Comparison of ENCODE assay signal across 18 cellular contexts in the genomic region with DNA sequence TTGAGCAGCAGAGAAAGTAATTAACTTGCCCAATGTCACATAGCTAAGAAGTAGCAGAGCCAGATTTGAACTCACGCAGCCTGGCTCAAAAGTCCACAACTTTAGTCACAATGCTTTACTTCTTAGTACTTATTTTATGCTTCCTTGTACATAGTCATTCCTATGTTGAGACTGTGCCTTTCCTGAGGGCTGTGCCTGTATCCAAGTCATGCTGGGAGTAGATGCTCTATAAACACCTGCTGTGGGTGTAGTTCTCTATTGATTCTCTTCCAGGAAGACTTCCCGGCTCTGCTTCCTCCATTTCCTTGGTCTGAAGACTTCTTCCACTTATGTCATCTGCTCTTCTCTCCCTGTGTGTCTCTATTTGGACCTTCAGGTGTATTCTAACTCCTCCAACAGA. TPM values are rescaled to one million over a fixed set of nuclear protein-coding genes. Genes with fewer than 3 reads are reported as not detected.
A peak's percentile ranks its signal among the peaks of the same experiment; 100 is the strongest.
DNase-seq lines count a peak whose midpoint lies in the region; ATAC-seq and TF ChIP-seq lines count a peak whose summit lies in the region.
"Had no signal": no experiment of that assay in that cellular context is flagged by ENCODE, and none has a peak within 500 bp of the region (broad histone marks: within the 10 kb centered on the region; RNA-seq: fewer than 3 reads in every experiment).

No MANE protein-coding gene starts in this region.

- H3K9me3 Mint-ChIP-seq in stimulated activated effector memory CD8-positive, alpha-beta T cell treated with anti-CD3 and anti-CD28 coated beads, Interleukin-12 subunit alpha, Interleukin-12 subunit beta, amount 100 ng/mL, for 72 hours = no peaks in the 10 kb centered on the region
- H3K9me3 Mint-ChIP-seq: CD4-positive, alpha-beta memory T cell; H9 had no signal

- H3K27ac ChIP-seq in Karpas-422 (ENCODE audit: low read length) (peak overlapping the region; percentile 43; the same call in 1 of the 2 replicates), RWPE1 (no peak overlapping the region)

- peak overlapping the region; percentile 16 for H3K27ac Mint-ChIP-seq in stimulated activated effector memory CD8-positive, alpha-beta T cell treated with anti-CD3 and anti-CD28 coated beads, Interleukin-12 subunit alpha, Interleukin-12 subunit beta, amount 100 ng/mL, for 72 hours
- H3K27ac Mint-ChIP-seq: CD4-positive, alpha-beta memory T cell; H9 had no signal

- no peak for TF ChIP-seq CTCF in RWPE1 (conservative IDR thresholded peaks at IDR 0.05; ENCODE audit: low read depth)

- DNase-seq in Karpas-422 = no peak
- peak; percentile 12 for DNase-seq in NCI-H69 (lab: John Stamatoyannopoulos, UW)
- DNase-seq in left colon = no peak
- DNase-seq in stimulated activated effector memory CD8-positive, alpha-beta T cell treated with anti-CD3 and anti-CD28 coated beads, Interleukin-12 subunit alpha, Interleukin-12 subunit beta, amount 100 ng/mL, for 72 hours (ENCODE audit: low spot score in 2 of 2) = no peak
- no peak for DNase-seq in left lobe of liver (ENCODE audit: low spot score)
- no peak for DNase-seq in HEK293T (ENCODE audit: extremely low spot score)
- no peak for DNase-seq in RWPE1 (ENCODE audit: low spot score)
- DNase-seq: ACHN; CD4-positive, alpha-beta memory T cell; DMS153; DMS79; GDM1; H9 had no signal

- no peaks in the 10 kb centered on the region for H3K9me3 ChIP-seq in Karpas-422 (ENCODE audit: low read length)
- H3K9me3 ChIP-seq: BE2C had no signal

- no peaks in the 10 kb centered on the region for H3K36me3 ChIP-seq in Karpas-422 (ENCODE audit: insufficient read depth, low read length)

- H3K4me3 ChIP-seq in Karpas-422 (ENCODE audit: low read length) = no peak overlapping the region

- no peaks in the 10 kb centered on the region for H3K79me2 ChIP-seq in Karpas-422 (ENCODE audit: low read length)

- ATAC-seq in left colon (peak; percentile 58), left lobe of liver (no peak), GM18502 (IDR thresholded peaks at IDR 0.05; ENCODE audit: poor library complexity, unreplicated experiment) (no peak)
- no peak for ATAC-seq in stimulated activated effector memory CD8-positive, alpha-beta T cell treated with anti-CD3 and anti-CD28 coated beads, Interleukin-12 subunit alpha, Interleukin-12 subunit beta, amount 100 ng/mL, for 72 hours

- H3K4me2 ChIP-seq in Karpas-422 (ENCODE audit: low read depth, low read length, poor library complexity, severe bottlenecking) = peak overlapping the region; percentile 46

- CTCF ChIA-PET in HEK293T (lab: Yijun Ruan, JAX) (no interaction called here), RWPE1 (lab: Yijun Ruan, JAX) (interaction anchor here (1.4 kb wide), 1 partner anchor 53 kb away, joined by 4 read pairs; no protein-coding TSS in a partner anchor)

- no peaks in the 10 kb centered on the region for H3K27me3 ChIP-seq in Karpas-422 (ENCODE audit: low read length)
- H3K27me3 ChIP-seq: BE2C had no signal

- H3K36me3 Mint-ChIP-seq in stimulated activated effector memory CD8-positive, alpha-beta T cell treated with anti-CD3 and anti-CD28 coated beads, Interleukin-12 subunit alpha, Interleukin-12 subunit beta, amount 100 ng/mL, for 72 hours = no peaks in the 10 kb centered on the region
- H3K36me3 Mint-ChIP-seq: CD4-positive, alpha-beta memory T cell had no signal

- no peaks in the 10 kb centered on the region for H4K20me1 ChIP-seq in Karpas-422 (ENCODE audit: insufficient read depth, low read depth, low read length)

- POLR2A ChIA-PET in HEK293T (lab: Yijun Ruan, JAX) = interaction anchor here (0.8 kb wide), 1 partner anchor 99 kb away, joined by 3 read pairs; no protein-coding TSS in a partner anchor
- POLR2A ChIA-PET in RWPE1 (lab: Yijun Ruan, JAX; ENCODE audit: low non-redundant PET) = no interaction called here

- no peak overlapping the region for H2AFZ ChIP-seq in Karpas-422 (ENCODE audit: low read length)

- peaks cover 11% of the 10 kb centered on the region for H3K4me1 Mint-ChIP-seq in stimulated activated effector memory CD8-positive, alpha-beta T cell treated with anti-CD3 and anti-CD28 coated beads, Interleukin-12 subunit alpha, Interleukin-12 subunit beta, amount 100 ng/mL, for 72 hours
- H3K4me1 Mint-ChIP-seq: H9 had no signal

- H3K9ac ChIP-seq in Karpas-422 (ENCODE audit: low read length) = peak overlapping the region; percentile 14

- no peaks in the 10 kb centered on the region; the same call in 1 of the 2 replicates for H3K9me2 ChIP-seq in Karpas-422 (replicated peaks; ENCODE audit: insufficient read depth, low read length)

- intact Hi-C loops in left colon (cut with DNase I, micrococcal nuclease) = no loop called here

- H3K4me1 ChIP-seq in Karpas-422 (ENCODE audit: low read length) = peaks cover 73% of the 10 kb centered on the region
- H3K4me1 ChIP-seq: BE2C had no signal

- no peak overlapping the region for H3K4me3 Mint-ChIP-seq in stimulated activated effector memory CD8-positive, alpha-beta T cell treated with anti-CD3 and anti-CD28 coated beads, Interleukin-12 subunit alpha, Interleukin-12 subunit beta, amount 100 ng/mL, for 72 hours
- H3K4me3 Mint-ChIP-seq: CD4-positive, alpha-beta memory T cell; H9 had no signal

TF ChIP-seq in HEK293T, 16 proteins besides CTCF, POLR2A, EP300 and RAD21:
- TF ChIP-seq L3MBTL2 (conservative IDR thresholded peaks at IDR 0.05) (no peak), ELF4 (IDR thresholded peaks at IDR 0.05) (no peak), SP1 (IDR thresholded peaks at IDR 0.05) (no peak), NFRKB (IDR thresholded peaks at IDR 0.05) (no peak), LEF1 (IDR thresholded peaks at IDR 0.05; ENCODE audit: borderline replicate concordance) (no peak), ARNT (IDR thresholded peaks at IDR 0.05) (no peak), TARDBP (IDR thresholded peaks at IDR 0.05) (no peak), BHLHE40 (IDR thresholded peaks at IDR 0.05; ENCODE audit: borderline replicate concordance) (no peak), FOXK2 (IDR thresholded peaks at IDR 0.05) (no peak), CTBP1 (IDR thresholded peaks at IDR 0.05; ENCODE audit: borderline replicate concordance) (no peak), HDGF (IDR thresholded peaks at IDR 0.05; ENCODE audit: borderline replicate concordance) (no peak), ZNF384 (IDR thresholded peaks at IDR 0.05) (no peak), FOXM1 (IDR thresholded peaks at IDR 0.05; ENCODE audit: borderline replicate concordance) (no peak), FOXA1 (IDR thresholded peaks at IDR 0.05) (no peak), SUZ12 (IDR thresholded peaks at IDR 0.05) (no peak)
- TF ChIP-seq, protein P1, sequence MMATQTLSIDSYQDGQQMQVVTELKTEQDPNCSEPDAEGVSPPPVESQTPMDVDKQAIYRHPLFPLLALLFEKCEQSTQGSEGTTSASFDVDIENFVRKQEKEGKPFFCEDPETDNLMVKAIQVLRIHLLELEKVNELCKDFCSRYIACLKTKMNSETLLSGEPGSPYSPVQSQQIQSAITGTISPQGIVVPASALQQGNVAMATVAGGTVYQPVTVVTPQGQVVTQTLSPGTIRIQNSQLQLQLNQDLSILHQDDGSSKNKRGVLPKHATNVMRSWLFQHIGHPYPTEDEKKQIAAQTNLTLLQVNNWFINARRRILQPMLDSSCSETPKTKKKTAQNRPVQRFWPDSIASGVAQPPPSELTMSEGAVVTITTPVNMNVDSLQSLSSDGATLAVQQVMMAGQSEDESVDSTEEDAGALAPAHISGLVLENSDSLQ (IDR thresholded peaks at IDR 0.05) = no peak

RNA-seq across cellular contexts. Expression of a gene that starts 16.6 kb away (rescaled TPM):
- 0.75 and 1.5 TPM in 2 replicates for total RNA-seq in Karpas-422 (2014; rRNA removed; shearing (Covaris generic); ENCODE audit: low replicate concordance)
- 10 to 100 TPM in 1 of 2 donors, 1 to 10 TPM in 1; 2.8 to 10.5 TPM for total RNA-seq in left colon
- 0.23 TPM for total RNA-seq in left lobe of liver
- total RNA-seq: CD4-positive, alpha-beta memory T cell had no signal

RNA-seq across cellular contexts. Expression of a gene that starts 23.8 kb away (rescaled TPM):
- total RNA-seq in Karpas-422 (2014; rRNA removed; shearing (Covaris generic); ENCODE audit: low replicate concordance) = 2.9 and 7.8 TPM in 2 replicates
- under 1 TPM in 1 of 2 donors, not detected in 1; 0.28 TPM for total RNA-seq in left colon
- not detected for total RNA-seq in left lobe of liver
- total RNA-seq: Daoy, H1, HT-29 had no signal

RNA-seq across cellular contexts. Expression of a gene that starts 35.9 kb away (rescaled TPM):
- total RNA-seq in Karpas-422 (2014; rRNA removed; shearing (Covaris generic); ENCODE audit: low replicate concordance) = 113 and 135 TPM in 2 replicates
- total RNA-seq in left colon (10 to 100 TPM; 78.0 to 87.7 TPM), left lobe of liver (51.2 TPM)

RNA-seq across cellular contexts. Expression of a gene that starts 45.6 kb away (rescaled TPM):
- 26.2 and 28.0 TPM in 2 replicates for total RNA-seq in Karpas-422 (2014; rRNA removed; shearing (Covaris generic); ENCODE audit: low replicate concordance)
- total RNA-seq in left colon = 10 to 100 TPM; 13.8 to 20.1 TPM
- 7.3 TPM for total RNA-seq in left lobe of liver

RNA-seq across cellular contexts. Expression of a gene that starts 55.1 kb away (rescaled TPM):
- 22.3 and 24.7 TPM in 2 replicates for total RNA-seq in Karpas-422 (2014; rRNA removed; shearing (Covaris generic); ENCODE audit: low replicate concordance)
- total RNA-seq in left colon = 10 to 100 TPM; 45.9 to 66.4 TPM
- 17.5 TPM for total RNA-seq in left lobe of liver
